8 cellular contexts compared by ENCODE assay signal in the genomic region with DNA sequence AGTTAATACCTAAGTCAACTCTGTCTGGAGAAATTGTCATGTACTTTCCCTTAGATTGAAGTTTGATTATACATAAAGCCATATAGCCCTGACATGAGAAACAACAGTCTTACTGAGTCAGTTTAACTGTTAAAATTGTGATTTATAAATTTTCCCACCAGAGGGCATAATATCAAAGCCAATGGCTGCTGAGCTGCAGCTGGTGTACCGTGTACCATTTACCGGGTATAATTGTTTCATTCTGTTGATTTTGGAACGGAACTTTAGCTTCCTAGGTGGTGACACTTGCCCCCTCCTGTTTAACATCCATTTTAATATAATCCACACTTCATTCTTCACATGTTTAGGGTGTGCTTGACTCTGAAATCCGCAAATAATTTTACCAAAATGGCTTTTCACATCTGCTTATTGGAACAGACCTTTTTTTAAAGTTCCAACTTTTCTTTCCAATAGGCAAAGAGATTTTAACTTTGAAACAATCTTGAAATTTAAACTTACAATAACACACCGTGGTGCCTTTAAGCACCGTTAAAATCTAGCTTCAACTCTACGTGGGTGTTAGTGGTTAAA.
DNase-seq lines count a peak whose midpoint lies in the region; ATAC-seq, FAIRE-seq and TF ChIP-seq lines count a peak whose summit lies in the region.

No MANE protein-coding gene starts in this region.

- no peaks in the 10 kb centered on the region for H4K20me1 ChIP-seq in DND-41 (ENCODE audit: insufficient read depth, low read length)

- H3K27me3 ChIP-seq in DND-41 (ENCODE audit: insufficient read depth, low read length, poor library complexity) (peaks cover 5% of the 10 kb centered on the region), bronchial epithelial cell (ENCODE audit: control insufficient read depth, insufficient read depth, low read length) (no peaks in the 10 kb centered on the region), tibial artery (no peaks in the 10 kb centered on the region), colonic mucosa (no peaks in the 10 kb centered on the region)

- H3K36me3 ChIP-seq in DND-41 (ENCODE audit: insufficient read depth, low read length): no peaks in the 10 kb centered on the region
- no peaks in the 10 kb centered on the region for H3K36me3 ChIP-seq in bronchial epithelial cell (ENCODE audit: control insufficient read depth, insufficient read depth, low read length)
- H3K36me3 ChIP-seq in tibial artery: no peaks in the 10 kb centered on the region
- no peaks in the 10 kb centered on the region for H3K36me3 ChIP-seq in colonic mucosa

- peak overlapping the region; percentile 61; the same call in 1 of the 2 replicates for H2AFZ ChIP-seq in DND-41 (ENCODE audit: low read depth, low read length)

- H3K27ac ChIP-seq in DND-41 (ENCODE audit: low read length) (no peak overlapping the region), tibial artery (no peak overlapping the region), colonic mucosa (no peak overlapping the region)

- no peaks in the 10 kb centered on the region for H3K79me2 ChIP-seq in DND-41 (ENCODE audit: insufficient read depth, low read length)

- no peak for FAIRE-seq in bronchial epithelial cell (lab: Jason Lieb, UNC)

- no peaks in the 10 kb centered on the region for H3K9me3 ChIP-seq in DND-41 (ENCODE audit: insufficient read depth, low read length, severe bottlenecking)
- H3K9me3 ChIP-seq in tibial artery: no peaks in the 10 kb centered on the region
- H3K9me3 ChIP-seq in colonic mucosa: no peaks in the 10 kb centered on the region

- H3K4me2 ChIP-seq in DND-41 (ENCODE audit: insufficient read depth, low read length): peak overlapping the region; percentile 52

- H3K4me1 ChIP-seq in DND-41 (ENCODE audit: insufficient read depth, low read length) (peaks cover 4% of the 10 kb centered on the region; the same call in 1 of the 2 replicates), tibial artery (no peaks in the 10 kb centered on the region), colonic mucosa (no peaks in the 10 kb centered on the region)

- intact Hi-C loops in left colon (cut with DNase I, micrococcal nuclease): loop anchor here in 1 of 2 donors (10.0 kb wide), 2 partner anchors 109 to 179 kb away; no protein-coding TSS in a partner anchor
- intact Hi-C loops in tibial artery (cut with DNase I; ENCODE audit: low total_unique reads): no loop called here
- intact Hi-C loops in colonic mucosa (cut with DNase I): no loop called here

- ATAC-seq in DND-41 (ENCODE audit: insufficient read depth, low read depth) (peak; percentile 96), GM19351 (IDR thresholded peaks at IDR 0.05; ENCODE audit: unreplicated experiment) (peak; percentile 92), HG03432 (IDR thresholded peaks at IDR 0.05; ENCODE audit: unreplicated experiment) (peak; percentile 90), left colon (peak; percentile 42)

- TF ChIP-seq CTCF in DND-41 (IDR thresholded peaks at IDR 0.05; ENCODE audit: borderline replicate concordance, extremely low read depth, low read length, poor library complexity, severe bottlenecking) (peak; percentile 71), bronchial epithelial cell (IDR thresholded peaks at IDR 0.05; ENCODE audit: insufficient read depth, low read length, severe bottlenecking) (peak; percentile 37), tibial artery (IDR thresholded peaks at IDR 0.05) (peak; percentile 49 to 54), colonic mucosa (IDR thresholded peaks at IDR 0.05) (no peak)

- DNase-seq in DND-41 (peak; percentile 27), NCI-H748 treated with DMSO at 0.1 percent for 48 hours (lab: John Stamatoyannopoulos, UW) (peak; percentile 35), bronchial epithelial cell (ENCODE audit: low read depth) (peak; percentile 47), left colon (no peak), tibial artery (no peak), colonic mucosa (no peak)

- H3K9ac ChIP-seq in DND-41 (ENCODE audit: low read depth, low read length) (no peak overlapping the region), colonic mucosa (ENCODE audit: low read depth in 2 of 2, low read length in 2 of 2) (no peak overlapping the region)

- H3K4me3 ChIP-seq in DND-41 (ENCODE audit: low read depth in 1 of 2, low read length in 2 of 2) (peak overlapping the region in 1 of 2 experiments; percentile 14; a peak in 1 of 4 replicates), bronchial epithelial cell (ENCODE audit: low read depth, low read length) (no peak overlapping the region), tibial artery (no peak overlapping the region), colonic mucosa (no peak overlapping the region)

Comparison
In these comparisons a context has a peak if more than half of its experiments do, and no peak if none do; other contexts are left out.
1. ATAC-seq: peak in every context shown above with its lines; median percentile 96 in DND-41; 92 in GM19351; 90 in HG03432; 42 in left colon.
2. DNase-seq: peak in DND-41 (single experiment), NCI-H748 treated with DMSO at 0.1 percent for 48 hours (single experiment) and bronchial epithelial cell (single experiment); none in left colon (0 of 2), tibial artery (0 of 2) and colonic mucosa (single experiment).